In genomic region chr2:178414266-178415247, GRCh38 we compare ENCODE assay signal across 8 cellular contexts. TPM values are rescaled to one million over a fixed set of nuclear protein-coding genes. Genes with fewer than 3 reads are reported as not detected.
DNase-seq lines count a peak whose midpoint lies in the region; ATAC-seq lines count a peak whose summit lies in the region.

No MANE protein-coding gene starts in this region.

- peaks cover 15% of the 10 kb centered on the region for H3K4me1 ChIP-seq in CD4-positive, alpha-beta memory T cell (ENCODE audit: insufficient read depth, low read length)

- H3K36me3 ChIP-seq in CD4-positive, alpha-beta memory T cell (ENCODE audit: insufficient read depth, low read length) = no peaks in the 10 kb centered on the region

- ATAC-seq in GM19372 (IDR thresholded peaks at IDR 0.05; ENCODE audit: low read depth, unreplicated experiment) = peak; percentile 73
- peak; percentile 74 for ATAC-seq in HG03558 (IDR thresholded peaks at IDR 0.05; ENCODE audit: extremely low read depth, unreplicated experiment)

- peak overlapping the region; percentile 86 to 97 (median 92) for H3K4me3 Mint-ChIP-seq in CD4-positive, alpha-beta memory T cell
- peak overlapping the region; percentile 79 for H3K4me3 Mint-ChIP-seq in activated CD4-positive, alpha-beta memory T cell treated with anti-CD3 and anti-CD28 coated beads, Interleukin-2, amount 10 ng/mL, durations not matched to agents 7 days and 5 days

- H3K9me3 ChIP-seq in CD4-positive, alpha-beta memory T cell (ENCODE audit: control insufficient read depth in 1 of 2, low read length in 2 of 2) = no peaks in the 10 kb centered on the region

- peak overlapping the region; percentile 80 to 86 for H3K4me3 ChIP-seq in CD4-positive, alpha-beta memory T cell (ENCODE audit: low read length in 2 of 2)

- CTCF ChIA-PET in CD4-positive, alpha-beta memory T cell (lab: Charles Lee; ENCODE audit: partially characterized antibody) = interaction anchor here (0.6 to 10.3 kb wide), 25 partner anchors 9 to 308 kb away, joined by 3 to 256 read pairs (median 6); partner anchors contain the start of genes PJVK, PLEKHA3, PRKRA and RBM45
- CTCF ChIA-PET in activated CD4-positive, alpha-beta memory T cell treated with anti-CD3 and anti-CD28 coated beads, Interleukin-2, amount 10 ng/mL, durations not matched to agents 7 days and 5 days (lab: Charles Lee) = interaction anchor here (0.6 to 10.1 kb wide), 30 partner anchors 9 to 302 kb away, joined by 3 to 342 read pairs (median 5); partner anchors contain the start of genes PJVK, PRKRA and RBM45

- H3K27ac ChIP-seq in CD4-positive, alpha-beta memory T cell (ENCODE audit: low read depth, low read length) = peak overlapping the region; percentile 69

- peak overlapping the region; percentile 87 to 99 (median 97) for H3K27ac Mint-ChIP-seq in CD4-positive, alpha-beta memory T cell
- peak overlapping the region; percentile 86 for H3K27ac Mint-ChIP-seq in activated CD4-positive, alpha-beta memory T cell treated with anti-CD3 and anti-CD28 coated beads, Interleukin-2, amount 10 ng/mL, durations not matched to agents 7 days and 5 days

- DNase-seq in CD4-positive, alpha-beta memory T cell = peak; percentile 61 to 79 (median 71)
- DNase-seq in NCI-H748 (lab: John Stamatoyannopoulos, UW; ENCODE audit: unreplicated experiment) = peak; percentile 97
- DNase-seq in activated CD4-positive, alpha-beta memory T cell treated with anti-CD3 and anti-CD28 coated beads, Interleukin-2, amount 10 ng/mL, durations not matched to agents 7 days and 5 days = peak; percentile 89
- peak; percentile 55 for DNase-seq in effector CD8-positive, alpha-beta T cell (lab: John Stamatoyannopoulos, UW)
- DNase-seq in lung microvascular endothelial cell (ENCODE audit: low read depth in 2 of 2) = peak; percentile 94 to 97
- peak; percentile 63 to 76 (median 67) for DNase-seq in stimulated activated CD4-positive, alpha-beta T cell treated with anti-CD3 and anti-CD28 coated beads, TNF-alpha, amount 100 ng/mL, for 48 hours (ENCODE audit: low read depth in 3 of 3)

- intact Hi-C loops in CD4-positive, alpha-beta memory T cell (cut with micrococcal nuclease) = loop anchor here (1.0 kb wide), 4 partner anchors 17 to 302 kb away; partner anchors contain the start of genes FKBP7 and RBM45

- no peaks in the 10 kb centered on the region for H3K27me3 ChIP-seq in CD4-positive, alpha-beta memory T cell (ENCODE audit: insufficient read depth, low read length)

- H3K4me1 Mint-ChIP-seq in CD4-positive, alpha-beta memory T cell = peaks cover 11 to 32% (median 19%) of the 10 kb centered on the region in 4 donors
- H3K4me1 Mint-ChIP-seq in activated CD4-positive, alpha-beta memory T cell treated with anti-CD3 and anti-CD28 coated beads, Interleukin-2, amount 10 ng/mL, durations not matched to agents 7 days and 5 days = peaks cover 64% of the 10 kb centered on the region

- H3K36me3 Mint-ChIP-seq in CD4-positive, alpha-beta memory T cell = peaks cover 0 to 3% of the 10 kb centered on the region in 2 donors
- peaks cover 19% of the 10 kb centered on the region for H3K36me3 Mint-ChIP-seq in activated CD4-positive, alpha-beta memory T cell treated with anti-CD3 and anti-CD28 coated beads, Interleukin-2, amount 10 ng/mL, durations not matched to agents 7 days and 5 days (ENCODE audit: low read depth)

- POLR2A ChIA-PET in CD4-positive, alpha-beta memory T cell (lab: Charles Lee; ENCODE audit: partially characterized antibody) = interaction anchor here (0.6 to 3.1 kb wide), 12 partner anchors 10 to 1021 kb away, joined by 3 to 56 read pairs (median 4); partner anchors contain the start of genes PJVK, PLEKHA3 and PRKRA
- POLR2A ChIA-PET in activated CD4-positive, alpha-beta memory T cell treated with anti-CD3 and anti-CD28 coated beads, Interleukin-2, amount 10 ng/mL, durations not matched to agents 7 days and 5 days (lab: Charles Lee) = interaction anchor here (0.6 to 4.9 kb wide), 17 partner anchors 9 to 301 kb away, joined by 3 to 155 read pairs (median 5); partner anchors contain the start of genes FKBP7, PJVK, PRKRA and RBM45

- H3K9me3 Mint-ChIP-seq in CD4-positive, alpha-beta memory T cell = no peaks in the 10 kb centered on the region
- H3K9me3 Mint-ChIP-seq in activated CD4-positive, alpha-beta memory T cell treated with anti-CD3 and anti-CD28 coated beads, Interleukin-2, amount 10 ng/mL, durations not matched to agents 7 days and 5 days = no peaks in the 10 kb centered on the region

- H3K27me3 Mint-ChIP-seq in CD4-positive, alpha-beta memory T cell = peaks cover 0 to 3% of the 10 kb centered on the region in 2 donors
- H3K27me3 Mint-ChIP-seq in activated CD4-positive, alpha-beta memory T cell treated with anti-CD3 and anti-CD28 coated beads, Interleukin-2, amount 10 ng/mL, durations not matched to agents 7 days and 5 days = peaks cover 3% of the 10 kb centered on the region

RNA-seq across cellular contexts. Expression of gene PRKRA, which starts 36.4 kb away (rescaled TPM):
- total RNA-seq in CD4-positive, alpha-beta memory T cell = 10 to 100 TPM; 51.0 to 52.4 TPM
- 10 to 100 TPM; 57.1 to 83.0 TPM for polyA plus RNA-seq in CD4-positive, alpha-beta memory T cell
- total RNA-seq in activated CD4-positive, alpha-beta memory T cell treated with anti-CD3 and anti-CD28 coated beads, Interleukin-2, amount 10 ng/mL, durations not matched to agents 7 days and 5 days = 10 to 100 TPM; 35.4 to 36.5 TPM
- total RNA-seq in lung microvascular endothelial cell = 24.4 and 33.3 TPM in 2 replicates

RNA-seq across cellular contexts. Expression of gene PJVK, which starts 36.6 kb away (rescaled TPM):
- 1 to 10 TPM; 3.6 to 4.1 TPM for total RNA-seq in CD4-positive, alpha-beta memory T cell
- under 1 TPM; 0.23 to 0.32 TPM for polyA plus RNA-seq in CD4-positive, alpha-beta memory T cell
- total RNA-seq in activated CD4-positive, alpha-beta memory T cell treated with anti-CD3 and anti-CD28 coated beads, Interleukin-2, amount 10 ng/mL, durations not matched to agents 7 days and 5 days = 1 to 10 TPM in 1 of 2 experiments, under 1 TPM in 1; 0.91 to 1.1 TPM
- total RNA-seq in lung microvascular endothelial cell = 0.20 and 0.44 TPM in 2 replicates

Comparison
In these comparisons a context has a peak if more than half of its experiments do, and no peak if none do; other contexts are left out.
1. Peak in every context shown above with its lines: DNase-seq, ATAC-seq, H3K4me3 ChIP-seq and H3K27ac ChIP-seq.